In the genomic region with DNA sequence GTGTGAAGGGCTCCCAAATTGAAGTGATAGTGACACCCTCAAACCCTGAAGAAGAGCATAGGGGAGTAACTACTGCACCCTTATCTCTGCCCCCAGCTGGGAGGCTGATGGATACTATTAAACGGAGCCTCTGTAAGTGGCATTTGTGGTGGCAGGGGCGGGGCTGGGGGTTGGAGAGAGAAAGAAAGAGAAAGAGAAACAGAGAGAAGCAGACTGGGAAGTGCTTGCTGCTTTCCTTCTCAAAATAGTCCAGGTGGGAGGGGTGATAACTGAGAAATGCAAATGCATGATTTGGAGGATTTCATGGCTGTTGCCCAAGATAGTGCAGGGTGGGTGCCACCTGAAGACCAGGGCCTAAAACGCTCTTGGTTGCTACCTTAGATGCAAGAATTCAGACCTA, we compare ENCODE assay signal across 8 cellular contexts.
DNase-seq lines count a peak whose midpoint lies in the region; ATAC-seq and TF ChIP-seq lines count a peak whose summit lies in the region.

No MANE protein-coding gene starts in this region.

- no peak overlapping the region for H2BK5ac ChIP-seq in trophoblast cell (ENCODE audit: low read depth, low read length, poor library complexity)

- 46 to 72% (median 64%) methylated on average over 3 of the region's 3 CpGs for WGBS in psoas muscle, 3 donors
- WGBS in trophoblast cell (ENCODE audit: extremely low coverage, insufficient coverage, insufficient read length) = no CpG with 5 or more reads among the region's 3 CpGs

- no peaks in the 10 kb centered on the region for H3K27me3 ChIP-seq in BLaER1 treated with 17β-estradiol and CSF1 and Interleukin-3, amounts not matched to agents 10 nM and 100 nM
- no peaks in the 10 kb centered on the region for H3K27me3 ChIP-seq in psoas muscle (ENCODE audit: insufficient read depth in 3 of 3, low read length in 2 of 3)
- H3K27me3 ChIP-seq in trophoblast cell (ENCODE audit: insufficient read depth, low read length) = no peaks in the 10 kb centered on the region

- H4K8ac ChIP-seq in trophoblast cell (ENCODE audit: low read depth, low read length) = no peak overlapping the region

- H3K18ac ChIP-seq in trophoblast cell (ENCODE audit: low read length) = no peak overlapping the region

- no peak overlapping the region for H3K14ac ChIP-seq in trophoblast cell (ENCODE audit: low read length)

- H3K36me3 ChIP-seq in BLaER1 treated with 17β-estradiol and CSF1 and Interleukin-3, amounts not matched to agents 10 nM and 100 nM = peaks cover 0 to 9% (median 0%) of the 10 kb centered on the region in 11 experiments; a peak in 2 of 22 replicates
- H3K36me3 ChIP-seq in psoas muscle (ENCODE audit: insufficient read depth in 1 of 2, low read depth in 1 of 2) = no peaks in the 10 kb centered on the region
- H3K36me3 ChIP-seq in trophoblast cell (ENCODE audit: control insufficient read depth in 1 of 2, insufficient read depth in 2 of 2, low read length in 2 of 2) = no peaks in the 10 kb centered on the region

- DNase-seq in GM20000 (ENCODE audit: low spot score) = peak; percentile 33
- DNase-seq in activated T-helper 9 cell treated with anti-CD3 and anti-CD28 coated beads, Interleukin-2, amount 50 U/mL, for 16 hours (ENCODE audit: low read depth) = peak; percentile 25
- no peak for DNase-seq in midbrain (lab: John Stamatoyannopoulos, UW)
- DNase-seq in psoas muscle = no peak
- DNase-seq in trophoblast cell = no peak
- DNase-seq in superior temporal gyrus (ENCODE audit: extremely low spot score) = no peak

- intact Hi-C loops in psoas muscle (cut with DNase I) = no loop called here

- H3K9ac ChIP-seq in BLaER1 treated with 17β-estradiol and CSF1 and Interleukin-3, amounts not matched to agents 10 nM and 100 nM = peak overlapping the region in 1 of 11 experiments; percentile 20; a peak in 1 of 22 replicates
- no peak overlapping the region for H3K9ac ChIP-seq in trophoblast cell (ENCODE audit: low read length)

- H4K12ac ChIP-seq in trophoblast cell (ENCODE audit: low read depth, low read length) = no peak overlapping the region

- H3K27ac ChIP-seq in BLaER1 treated with 17β-estradiol and CSF1 and Interleukin-3, amounts not matched to agents 10 nM and 100 nM = peak overlapping the region in 4 of 11 experiments; percentile 11 to 22 (median 20); a peak in 4 of 22 replicates
- H3K27ac ChIP-seq in psoas muscle (no peak overlapping the region), trophoblast cell (ENCODE audit: low read depth, low read length) (no peak overlapping the region)

- H2AK5ac ChIP-seq in trophoblast cell (ENCODE audit: low read length) = no peak overlapping the region

- H4K20me1 ChIP-seq in BLaER1 treated with 17β-estradiol and CSF1 and Interleukin-3, amounts not matched to agents 10 nM and 100 nM = no peaks in the 10 kb centered on the region

- H3K4ac ChIP-seq in trophoblast cell (ENCODE audit: low read depth, low read length) = no peak overlapping the region

- H3K79me2 ChIP-seq in trophoblast cell (ENCODE audit: control insufficient read depth, insufficient read depth, low read length, poor library complexity) = no peaks in the 10 kb centered on the region

- no peak overlapping the region for H2BK120ac ChIP-seq in trophoblast cell (ENCODE audit: insufficient read depth, low read length, poor library complexity)

- H3K9me3 ChIP-seq in BLaER1 treated with 17β-estradiol and CSF1 and Interleukin-3, amounts not matched to agents 10 nM and 100 nM (replicated peaks in 1 of 11) = peaks cover 15 to 29% (median 23%) of the 10 kb centered on the region in 11 experiments
- H3K9me3 ChIP-seq in psoas muscle (no peaks in the 10 kb centered on the region), trophoblast cell (ENCODE audit: insufficient read depth, low read depth, low read length) (peaks cover 4% of the 10 kb centered on the region)

- H2AFZ ChIP-seq in trophoblast cell (ENCODE audit: insufficient read depth, low read length, poor library complexity) = no peak overlapping the region

- H3K4me3 ChIP-seq in BLaER1 treated with 17β-estradiol and CSF1 and Interleukin-3, amounts not matched to agents 10 nM and 100 nM = peak overlapping the region in 1 of 10 experiments; percentile 16; a peak in 1 of 20 replicates
- H3K4me3 ChIP-seq in psoas muscle = no peak overlapping the region
- no peak overlapping the region for H3K4me3 ChIP-seq in trophoblast cell (ENCODE audit: low read depth, low read length)

- no peak overlapping the region for H2BK12ac ChIP-seq in trophoblast cell (ENCODE audit: low read length)

- peaks cover 12 to 45% (median 36%) of the 10 kb centered on the region in 10 experiments for H3K4me1 ChIP-seq in BLaER1 treated with 17β-estradiol and CSF1 and Interleukin-3, amounts not matched to agents 10 nM and 100 nM
- no peaks in the 10 kb centered on the region for H3K4me1 ChIP-seq in psoas muscle
- H3K4me1 ChIP-seq in trophoblast cell (ENCODE audit: control insufficient read depth in 1 of 2, insufficient read depth in 2 of 2, low read length in 2 of 2) = peaks cover 0 to 4% of the 10 kb centered on the region in 2 experiments

- no peaks in the 10 kb centered on the region for H3K79me1 ChIP-seq in trophoblast cell (ENCODE audit: low read length)

- no peak overlapping the region for H3K23ac ChIP-seq in trophoblast cell (ENCODE audit: low read length)

- ATAC-seq in HG03558 (IDR thresholded peaks at IDR 0.05; ENCODE audit: extremely low read depth, unreplicated experiment) (peak; percentile 86), psoas muscle (no peak)

- no peak overlapping the region for H4K91ac ChIP-seq in trophoblast cell (ENCODE audit: low read depth, low read length)

- no peak for TF ChIP-seq CTCF in GM20000 (IDR thresholded peaks at IDR 0.05; ENCODE audit: extremely low read depth, missing control alignments)
- TF ChIP-seq CTCF in psoas muscle (IDR thresholded peaks at IDR 0.05) = no peak

- peak overlapping the region; percentile 28 to 62 (median 49) for H3K4me2 ChIP-seq in BLaER1 treated with 17β-estradiol and CSF1 and Interleukin-3, amounts not matched to agents 10 nM and 100 nM
- H3K4me2 ChIP-seq in trophoblast cell (ENCODE audit: low read length) = no peak overlapping the region

Comparison
In these comparisons a context has a peak if more than half of its experiments do, and no peak if none do; other contexts are left out.
1. DNase-seq: peak in GM20000 (single experiment) and activated T-helper 9 cell treated with anti-CD3 and anti-CD28 coated beads, Interleukin-2, amount 50 U/mL, for 16 hours (single experiment); none in midbrain (single experiment), psoas muscle (0 of 2), trophoblast cell (0 of 2) and superior temporal gyrus (single experiment).